8 cellular contexts compared by ENCODE assay signal in genomic region chr2:218217366-218218309, GRCh38. TPM values are rescaled to one million over a fixed set of nuclear protein-coding genes. Genes with fewer than 3 reads are reported as not detected.
DNase-seq lines count a peak whose midpoint lies in the region; ATAC-seq and TF ChIP-seq lines count a peak whose summit lies in the region.

No MANE protein-coding gene starts in this region.

- no peaks in the 10 kb centered on the region for H3K27me3 ChIP-seq in skeletal muscle satellite cell (ENCODE audit: control insufficient read depth, insufficient read depth, low read length)

- DNase-seq in AG04449 (ENCODE audit: low read depth, low spot score) (no peak), T-helper 2 cell (peak; percentile 35 to 83 (median 59)), anterior cingulate cortex (lab: John Stamatoyannopoulos, UW) (peak in 39 of 58 donors; percentile 8 to 71 (median 46)), NCI-H2196 (lab: John Stamatoyannopoulos, UW; ENCODE audit: unreplicated experiment) (no peak)

- H3K9ac ChIP-seq in skeletal muscle satellite cell (ENCODE audit: low read depth, low read length): peak overlapping the region; percentile 99

- peak overlapping the region; percentile 90 for H3K4me2 ChIP-seq in skeletal muscle satellite cell (ENCODE audit: low read length)

- H3K36me3 ChIP-seq in skeletal muscle satellite cell (ENCODE audit: insufficient read depth, low read length): peaks cover 26% of the 10 kb centered on the region

- no peak for TF ChIP-seq CTCF in AG04449 (IDR thresholded peaks at IDR 0.05; ENCODE audit: insufficient read depth, low read length, missing control alignments)

- CTCF ChIA-PET in AG04449 (lab: Yijun Ruan, JAX): interaction anchor here (1.0 to 1.9 kb wide), 2 partner anchors 40 to 54 kb away, joined by 3 to 7 read pairs; no protein-coding TSS in a partner anchor

- H3K9me3 ChIP-seq in skeletal muscle satellite cell (replicated peaks; ENCODE audit: low read length): no peaks in the 10 kb centered on the region

- H3K4me1 ChIP-seq in skeletal muscle satellite cell (ENCODE audit: control insufficient read depth, insufficient read depth, low read length): peaks cover 37% of the 10 kb centered on the region

- ATAC-seq in GM18868 (IDR thresholded peaks at IDR 0.05; ENCODE audit: unreplicated experiment): peak; percentile 36
- ATAC-seq in HG03439 (IDR thresholded peaks at IDR 0.05; ENCODE audit: unreplicated experiment): peak; percentile 43

- H3K4me3 ChIP-seq in AG04449 (ENCODE audit: low read depth, low read length): peak overlapping the region; percentile 93
- peak overlapping the region; percentile 94 for H3K4me3 ChIP-seq in iPS-11a (ENCODE audit: low read depth, low read length)
- H3K4me3 ChIP-seq in skeletal muscle satellite cell (ENCODE audit: low read length): peak overlapping the region; percentile 92

- POLR2A ChIA-PET in AG04449 (lab: Yijun Ruan, JAX): interaction anchor here (1.2 to 1.3 kb wide), 3 partner anchors 11 to 37 kb away, joined by 3 read pairs; no protein-coding TSS in a partner anchor

RNA-seq across cellular contexts. Expression of gene ARPC2, which starts 0.6 kb away (rescaled TPM):
- 334 and 397 TPM in 2 replicates for total RNA-seq in skeletal muscle satellite cell (2012; rRNA removed)

RNA-seq across cellular contexts. Expression of gene GPBAR1, which starts 43.2 kb away (rescaled TPM):
- under 0.01 and 0.44 TPM in 2 replicates for total RNA-seq in skeletal muscle satellite cell (2012; rRNA removed)

RNA-seq across cellular contexts. Expression of gene CXCR1, which starts 50.9 kb away (rescaled TPM):
- not detected in 2 replicates for total RNA-seq in skeletal muscle satellite cell (2012; rRNA removed)

RNA-seq across cellular contexts. Expression of gene AAMP, which starts 52.3 kb away (rescaled TPM):
- total RNA-seq in skeletal muscle satellite cell (2012; rRNA removed): 111 and 113 TPM in 2 replicates

RNA-seq across cellular contexts. Expression of gene PNKD, which starts 52.7 kb away (rescaled TPM):
- total RNA-seq in skeletal muscle satellite cell (2012; rRNA removed): 20.3 and 22.6 TPM in 2 replicates

Comparison
In these comparisons a context has a peak if more than half of its experiments do, and no peak if none do; other contexts are left out.
1. DNase-seq: peak in T-helper 2 cell (5 of 5) and anterior cingulate cortex (39 of 58); none in AG04449 (single experiment) and NCI-H2196 (single experiment).
2. Peak in every context shown above with its lines, with median percentiles within 50 percentile points of each other: H3K4me3 ChIP-seq.